Comparison of ENCODE assay signal across 9 cellular contexts in the genomic region with DNA sequence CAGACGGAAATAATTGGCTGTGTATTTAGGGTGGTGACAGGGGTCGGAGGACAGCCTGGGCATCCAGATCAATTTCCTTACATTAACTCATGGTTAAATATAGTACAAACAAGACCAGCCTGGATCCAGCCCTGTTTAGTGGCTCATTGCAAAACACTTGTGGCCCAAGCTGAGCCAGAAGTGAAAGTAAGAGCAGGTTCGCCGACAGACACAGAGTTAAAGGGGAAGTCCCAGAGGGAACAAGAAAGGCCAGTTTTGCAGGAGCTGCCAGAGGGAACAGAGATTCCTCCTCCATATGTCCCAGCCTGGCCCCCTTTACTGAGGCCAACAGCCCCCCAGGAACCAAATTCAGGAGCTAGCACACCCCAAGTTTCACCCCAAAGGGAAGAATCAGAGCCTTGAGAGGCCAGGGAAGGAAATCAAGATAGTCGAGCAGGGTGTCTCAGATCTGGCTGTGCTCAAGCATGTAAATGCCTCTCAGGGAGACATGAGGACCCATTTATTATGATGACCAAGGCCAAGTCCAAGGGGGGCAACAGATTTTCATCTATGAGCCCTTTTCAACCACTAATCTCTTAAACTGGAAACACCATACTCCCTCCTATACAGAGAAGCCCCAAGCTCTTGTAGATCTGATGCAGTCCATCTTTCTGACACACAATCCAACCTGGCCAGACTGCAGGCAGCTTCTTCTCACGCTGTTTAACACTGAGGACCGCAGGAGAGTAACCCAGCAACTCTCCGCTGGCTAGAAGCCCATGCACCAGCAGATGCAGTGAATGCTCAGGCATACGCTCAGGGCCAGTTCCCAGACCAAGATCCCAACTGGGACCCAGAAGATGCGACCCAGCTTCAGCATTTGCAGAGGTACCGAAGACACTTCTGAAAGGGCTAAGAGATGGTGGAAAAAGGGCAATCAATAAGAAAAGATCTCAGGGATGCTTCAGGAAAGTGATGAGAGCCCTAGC. TPM values are rescaled to one million over a fixed set of nuclear protein-coding genes. Genes with fewer than 3 reads are reported as not detected.
DNase-seq lines count a peak whose midpoint lies in the region; ATAC-seq and TF ChIP-seq lines count a peak whose summit lies in the region.
"Had no signal": no experiment of that assay in that cellular context is flagged by ENCODE, and none has a peak within 500 bp of the region (broad histone marks: within the 10 kb centered on the region; RNA-seq: fewer than 3 reads in every experiment).

No MANE protein-coding gene starts in this region.

- H4K20me1 ChIP-seq in SU-DHL-6 (ENCODE audit: low read depth, low read length): no peaks in the 10 kb centered on the region

- peaks cover 8% of the 10 kb centered on the region for H3K4me1 ChIP-seq in CD4-positive, CD25-positive, alpha-beta regulatory T cell (ENCODE audit: control insufficient read depth, insufficient read depth, low read length, poor library complexity, severe bottlenecking)

- H3K4me2 ChIP-seq in SU-DHL-6 (ENCODE audit: low read depth, low read length, poor library complexity, severe bottlenecking): peak overlapping the region; percentile 24

- H3K27me3 ChIP-seq in CD4-positive, CD25-positive, alpha-beta regulatory T cell (ENCODE audit: control insufficient read depth, insufficient read depth, low read length): no peaks in the 10 kb centered on the region
- H3K27me3 ChIP-seq in SU-DHL-6 (ENCODE audit: low read length): no peaks in the 10 kb centered on the region

- no peaks in the 10 kb centered on the region for H3K9me3 ChIP-seq in CD4-positive, CD25-positive, alpha-beta regulatory T cell (ENCODE audit: control insufficient read depth in 2 of 2, low read length in 2 of 2)
- no peaks in the 10 kb centered on the region for H3K9me3 ChIP-seq in SU-DHL-6 (ENCODE audit: insufficient read depth, low read length)

- H3K9me3 Mint-ChIP-seq in CD4-positive, CD25-positive, alpha-beta regulatory T cell: peaks cover 0 to 2% (median 0%) of the 10 kb centered on the region in 7 donors

- no peaks in the 10 kb centered on the region for H3K36me3 ChIP-seq in CD4-positive, CD25-positive, alpha-beta regulatory T cell (ENCODE audit: control insufficient read depth, insufficient read depth, low read length)
- H3K36me3 ChIP-seq in SU-DHL-6 (ENCODE audit: low read length): no peaks in the 10 kb centered on the region

- H3K4me1 Mint-ChIP-seq in CD4-positive, CD25-positive, alpha-beta regulatory T cell: peaks cover 5 to 20% (median 17%) of the 10 kb centered on the region in 4 donors

- H3K27ac ChIP-seq in CD4-positive, CD25-positive, alpha-beta regulatory T cell (ENCODE audit: insufficient read depth, low read length, poor library complexity, severe bottlenecking): no peak overlapping the region
- no peak overlapping the region for H3K27ac ChIP-seq in SU-DHL-6 (ENCODE audit: low read depth, low read length)

- H3K79me2 ChIP-seq in SU-DHL-6 (ENCODE audit: insufficient read depth, low read length): no peaks in the 10 kb centered on the region

- H3K36me3 Mint-ChIP-seq in CD4-positive, CD25-positive, alpha-beta regulatory T cell: no peaks in the 10 kb centered on the region

- H2AFZ ChIP-seq in SU-DHL-6 (ENCODE audit: low read depth, low read length, severe bottlenecking): no peak overlapping the region

- H3K9me2 ChIP-seq in SU-DHL-6 (replicated peaks; ENCODE audit: insufficient read depth, low read length): no peaks in the 10 kb centered on the region

- no peak for TF ChIP-seq CTCF in SU-DHL-6 (IDR thresholded peaks at IDR 0.05; ENCODE audit: insufficient read depth, low read length, poor library complexity, severe bottlenecking)
- no peak for TF ChIP-seq CTCF in epithelial cell of esophagus (IDR thresholded peaks at IDR 0.05; ENCODE audit: insufficient read depth, low read depth, low read length, missing control alignments)
- TF ChIP-seq CTCF in omental fat pad (IDR thresholded peaks at IDR 0.05): no peak
- no peak for TF ChIP-seq CTCF in GM10266 (IDR thresholded peaks at IDR 0.05; ENCODE audit: control insufficient read depth, insufficient read depth, low read depth, missing control alignments)

- peak overlapping the region; percentile 79 to 96 (median 92) for H3K27ac Mint-ChIP-seq in CD4-positive, CD25-positive, alpha-beta regulatory T cell

- H3F3A ChIP-seq in SU-DHL-6 (ENCODE audit: insufficient read depth): no peaks in the 10 kb centered on the region

- H3K9ac ChIP-seq in SU-DHL-6 (ENCODE audit: low read length): no peak overlapping the region

- H3K4me3 Mint-ChIP-seq in CD4-positive, CD25-positive, alpha-beta regulatory T cell: peak overlapping the region; percentile 5 to 91 (median 82)

- DNase-seq in CD4-positive, CD25-positive, alpha-beta regulatory T cell: peak in 1 of 3 donors; percentile 76
- DNase-seq in epithelial cell of esophagus (ENCODE audit: low read depth) (peak; percentile 94), omental fat pad (ENCODE audit: low spot score) (no peak), GM19240 (ENCODE audit: insufficient read length, low spot score) (no peak), GM10266 (ENCODE audit: extremely low spot score) (no peak)

- H3K4me3 ChIP-seq in CD4-positive, CD25-positive, alpha-beta regulatory T cell (ENCODE audit: low read depth, low read length): peak overlapping the region; percentile 51
- H3K4me3 ChIP-seq in SU-DHL-6 (ENCODE audit: insufficient read depth, low read length, poor library complexity, severe bottlenecking): no peak overlapping the region
- H3K4me3 ChIP-seq in epithelial cell of esophagus (ENCODE audit: low read length): peak overlapping the region; percentile 26

- peak; percentile 71 for ATAC-seq in CD4-positive, CD25-positive, alpha-beta regulatory T cell (ENCODE audit: low read depth in 2 of 2)
- ATAC-seq in GM19043 (IDR thresholded peaks at IDR 0.05; ENCODE audit: low read depth, unreplicated experiment) (peak; percentile 90), HG03280 (IDR thresholded peaks at IDR 0.05; ENCODE audit: unreplicated experiment) (peak; percentile 84), omental fat pad (ENCODE audit: low FRiP score) (peak; percentile 70)

- H3K27me3 Mint-ChIP-seq in CD4-positive, CD25-positive, alpha-beta regulatory T cell: peaks cover 37% of the 10 kb centered on the region

RNA-seq across cellular contexts. Expression of gene ADCK2, which starts 15.9 kb away (rescaled TPM):
- total RNA-seq in CD4-positive, CD25-positive, alpha-beta regulatory T cell: 14.3 TPM
- 10 to 100 TPM; 29.9 to 35.2 (median 32.1) TPM for polyA plus RNA-seq in CD4-positive, CD25-positive, alpha-beta regulatory T cell
- total RNA-seq in omental fat pad: 10 to 100 TPM; 15.9 to 25.1 (median 20.1) TPM

RNA-seq across cellular contexts. Expression of gene DENND2A, which starts 16.2 kb away (rescaled TPM):
- not detected for total RNA-seq in CD4-positive, CD25-positive, alpha-beta regulatory T cell
- not detected for polyA plus RNA-seq in CD4-positive, CD25-positive, alpha-beta regulatory T cell
- total RNA-seq in omental fat pad: 10 to 100 TPM in 3 of 4 donors, 1 to 10 TPM in 1; 6.7 to 34.7 (median 15.7) TPM
- total RNA-seq: mononuclear cell had no signal

RNA-seq across cellular contexts. Expression of gene NDUFB2, which starts 39.7 kb away (rescaled TPM):
- total RNA-seq in CD4-positive, CD25-positive, alpha-beta regulatory T cell: 91.5 TPM
- polyA plus RNA-seq in CD4-positive, CD25-positive, alpha-beta regulatory T cell: 100 to 1,000 TPM; 388 to 529 (median 432) TPM
- 100 to 1,000 TPM; 118 to 301 (median 234) TPM for total RNA-seq in omental fat pad
